Comparison of ENCODE assay signal across 8 cellular contexts in the genomic region with DNA sequence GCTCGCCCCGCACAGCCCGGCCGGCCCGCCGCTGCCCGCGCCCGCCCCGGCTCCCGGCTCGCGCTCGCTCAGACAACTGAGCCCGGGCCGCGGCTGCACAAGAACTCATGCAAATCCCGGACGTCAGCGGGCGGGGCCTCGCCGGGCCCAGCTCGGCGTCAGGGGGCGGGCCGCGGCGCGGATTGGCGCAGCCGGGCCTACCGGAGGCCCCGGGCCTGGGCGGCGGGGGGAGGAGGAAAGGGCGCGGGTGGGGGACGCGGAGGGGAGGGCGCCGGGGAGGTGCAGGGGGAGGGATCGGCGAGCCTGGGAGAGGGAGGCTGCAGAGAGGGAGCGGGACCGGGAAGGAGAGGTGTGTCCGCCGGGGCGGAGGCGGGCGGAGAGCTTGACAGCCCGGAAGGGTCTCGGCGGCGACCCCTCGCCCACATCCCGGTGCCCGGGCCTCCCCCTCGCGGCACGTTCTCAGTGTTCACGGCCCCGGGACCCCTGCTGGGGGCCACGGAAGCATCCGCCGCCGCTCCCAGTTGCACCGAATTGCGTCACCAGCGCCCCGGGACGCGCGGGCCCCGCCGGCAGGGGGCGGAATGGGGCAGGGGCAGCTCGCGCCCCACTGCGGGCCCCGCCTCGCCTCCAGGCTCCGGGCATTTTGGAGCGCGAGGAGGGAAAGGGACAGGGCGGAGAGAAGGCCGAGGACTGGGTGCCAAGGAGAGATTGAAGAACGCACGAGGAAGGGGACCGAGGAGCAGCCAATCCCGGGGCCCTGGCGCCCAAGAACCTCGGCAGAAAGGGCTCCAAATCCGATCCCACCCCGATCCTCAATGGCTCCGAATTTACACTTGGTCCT.
DNase-seq lines count a peak whose midpoint lies in the region; ATAC-seq lines count a peak whose summit lies in the region.

A gene (minus strand): TSS at position 78 of the 841 bp plus-strand sequence. CDS start 189 bp downstream, outside the sequence.

- peak; percentile 65 for ATAC-seq in GM19023 (IDR thresholded peaks at IDR 0.05; ENCODE audit: unreplicated experiment)
- ATAC-seq in HG03439 (IDR thresholded peaks at IDR 0.05; ENCODE audit: unreplicated experiment) = peak; percentile 48

- peak within 1 kb of the TSS; percentile 74 for H3K27ac ChIP-seq in cingulate gyrus (ENCODE audit: low read depth, low read length)

- DNase-seq in AG08396 (ENCODE audit: low spot score) (peak; percentile 99), NCI-H510A treated with DMSO at 0.1 percent for 48 hours (lab: John Stamatoyannopoulos, UW) (peak; percentile 87), left kidney (ENCODE audit: low read depth, low spot score) (peak; percentile 98)
- peak; percentile 90 for DNase-seq in activated CD4-positive, alpha-beta T cell treated with anti-CD3 and anti-CD28 coated beads for 4 hours
- peak; percentile 90 for DNase-seq in stimulated activated CD4-positive, alpha-beta T cell treated with anti-CD3 and anti-CD28 coated beads, Interleukin-1b, Interleukin-23, amount 100 ng/mL, for 48 hours

Comparison
In these comparisons a context has a peak if more than half of its experiments do, and no peak if none do; other contexts are left out.
1. Peak in every context shown above with its lines: DNase-seq, ATAC-seq and H3K27ac ChIP-seq.